ENCODE assay signal across 1 cellular context in genomic region chr9:97089361-97089760, GRCh38. TPM values are rescaled to one million over a fixed set of nuclear protein-coding genes. Genes with fewer than 3 reads are reported as not detected.
"Had no signal": no experiment of that assay in that cellular context is flagged by ENCODE, and none has a peak within 500 bp of the region (broad histone marks: within the 10 kb centered on the region; RNA-seq: fewer than 3 reads in every experiment).

No MANE protein-coding gene starts in this region.

RNA-seq across cellular contexts. Expression of gene CTSV, which starts 50.4 kb away (rescaled TPM):
- total RNA-seq: activated B cell treated with CpG ODN at 0.5 μM for 24 hours had no signal
